ENCODE assay signal across 13 cellular contexts in genomic region chr20:50130995-50131394, GRCh38. TPM values are rescaled to one million over a fixed set of nuclear protein-coding genes. Genes with fewer than 3 reads are reported as not detected.
DNase-seq lines count a peak whose midpoint lies in the region; ATAC-seq and TF ChIP-seq lines count a peak whose summit lies in the region.
"Had no signal": no experiment of that assay in that cellular context is flagged by ENCODE, and none has a peak within 500 bp of the region (broad histone marks: within the 10 kb centered on the region; RNA-seq: fewer than 3 reads in every experiment).

No MANE protein-coding gene starts in this region.

- TF ChIP-seq POLR2A in esophagus squamous epithelium (IDR thresholded peaks at IDR 0.05), result no peak

- WGBS in esophagus squamous epithelium, 2 donors, result 55 to 68% methylated on average over 2 to 3 of the region's 4 CpGs

- H3K9me3 ChIP-seq in esophagus squamous epithelium (no peaks in the 10 kb centered on the region), muscle layer of duodenum (ENCODE audit: control insufficient read depth in 1 of 2, low read length in 2 of 2) (no peaks in the 10 kb centered on the region), upper lobe of right lung (no peaks in the 10 kb centered on the region)

- H3K36me3 ChIP-seq in esophagus squamous epithelium (peaks cover 10 to 100% (median 24%) of the 10 kb centered on the region in 3 donors), muscle layer of duodenum (ENCODE audit: control insufficient read depth in 1 of 2, insufficient read depth in 2 of 2, low read length in 2 of 2) (peaks cover 33 to 34% of the 10 kb centered on the region in 2 donors), upper lobe of right lung (peaks cover 74% of the 10 kb centered on the region)

- ATAC-seq in upper lobe of right lung (peak; percentile 64), GM18520 (IDR thresholded peaks at IDR 0.05; ENCODE audit: unreplicated experiment) (no peak)
- ATAC-seq: activated T-cell treated with anti-CD3 and anti-CD28 coated beads, Interleukin-2, amount 50 U/mL, for 4 hours had no signal

- H3K27me3 ChIP-seq in esophagus squamous epithelium (no peaks in the 10 kb centered on the region), muscle layer of duodenum (ENCODE audit: low read depth, low read length) (no peaks in the 10 kb centered on the region), upper lobe of right lung (no peaks in the 10 kb centered on the region)
- H3K27me3 ChIP-seq: dorsolateral prefrontal cortex had no signal

- no peak for TF ChIP-seq CTCF in LNCaP clone FGC (IDR thresholded peaks at IDR 0.05; ENCODE audit: control insufficient read depth, extremely low read depth, insufficient read depth)
- no peak for TF ChIP-seq CTCF in esophagus squamous epithelium (IDR thresholded peaks at IDR 0.05)
- no peak for TF ChIP-seq CTCF in upper lobe of right lung (IDR thresholded peaks at IDR 0.05)

- peak overlapping the region; percentile 17 to 66 (median 62) for H3K27ac ChIP-seq in esophagus squamous epithelium
- peak overlapping the region; percentile 42 for H3K27ac ChIP-seq in muscle layer of duodenum (ENCODE audit: low read length)
- no peak overlapping the region for H3K27ac ChIP-seq in upper lobe of right lung

- H3K4me1 ChIP-seq in esophagus squamous epithelium, result peaks cover 0 to 91% (median 14%) of the 10 kb centered on the region in 3 donors
- H3K4me1 ChIP-seq in muscle layer of duodenum (ENCODE audit: control insufficient read depth in 1 of 2, insufficient read depth in 2 of 2, low read length in 2 of 2), result peaks cover 12 to 53% of the 10 kb centered on the region in 2 donors
- no peaks in the 10 kb centered on the region for H3K4me1 ChIP-seq in upper lobe of right lung

- intact Hi-C loops in esophagus squamous epithelium (cut with DNase I) (no loop called here), upper lobe of right lung (cut with DNase I) (no loop called here)

- DNase-seq in LNCaP clone FGC (ENCODE audit: low read depth) (peak; percentile 45), esophagus squamous epithelium (lab: John Stamatoyannopoulos, UW) (no peak), upper lobe of right lung (no peak), NCI-H2029 treated with DMSO at 0.1 percent for 48 hours (lab: John Stamatoyannopoulos, UW) (no peak), MV-4-11 (lab: John Stamatoyannopoulos, UW) (no peak), KG1 (lab: John Stamatoyannopoulos, UW) (no peak)
- DNase-seq: activated CD4-positive, alpha-beta T cell treated with anti-CD3 and anti-CD28 coated beads, Interleukin-2, amount 10 ng/mL, durations not matched to agents 24 days and 14 days; activated T-cell treated with anti-CD3 and anti-CD28 coated beads, Interleukin-2, amount 50 U/mL, for 4 hours; CD4-positive, alpha-beta T cell; dorsolateral prefrontal cortex; NCI-H2107 had no signal

- H3K4me3 ChIP-seq in LNCaP clone FGC (ENCODE audit: low read depth, low read length) (no peak overlapping the region), esophagus squamous epithelium (no peak overlapping the region), muscle layer of duodenum (ENCODE audit: low read depth in 1 of 2, low read length in 2 of 2) (peak overlapping the region; percentile 12 to 52), upper lobe of right lung (no peak overlapping the region)
- H3K4me3 ChIP-seq: dorsolateral prefrontal cortex had no signal

RNA-seq across cellular contexts. Expression of gene UBE2V1, which starts 18.0 kb away (rescaled TPM):
- total RNA-seq in esophagus squamous epithelium, result 10 to 100 TPM; 44.4 to 80.7 (median 63.4) TPM
- 83.2 TPM for total RNA-seq in upper lobe of right lung

RNA-seq across cellular contexts. Expression of gene PEDS1, which starts 22.5 kb away (rescaled TPM):
- 10 to 100 TPM; 32.8 to 54.0 (median 46.7) TPM for total RNA-seq in esophagus squamous epithelium
- 31.3 TPM for total RNA-seq in upper lobe of right lung

RNA-seq across cellular contexts. Expression of gene CEBPB, which starts 59.6 kb away (rescaled TPM):
- total RNA-seq in esophagus squamous epithelium, result 10 to 100 TPM; 31.3 to 46.5 (median 38.2) TPM
- 271 TPM for total RNA-seq in upper lobe of right lung

Comparison
In these comparisons a context has a peak if more than half of its experiments do, and no peak if none do; other contexts are left out.
1. H3K4me3 ChIP-seq: peak in muscle layer of duodenum (2 of 2); none in LNCaP clone FGC (single experiment), esophagus squamous epithelium (0 of 4) and upper lobe of right lung (single experiment).